Comparison of ENCODE assay signal across 9 cellular contexts in the genomic region with DNA sequence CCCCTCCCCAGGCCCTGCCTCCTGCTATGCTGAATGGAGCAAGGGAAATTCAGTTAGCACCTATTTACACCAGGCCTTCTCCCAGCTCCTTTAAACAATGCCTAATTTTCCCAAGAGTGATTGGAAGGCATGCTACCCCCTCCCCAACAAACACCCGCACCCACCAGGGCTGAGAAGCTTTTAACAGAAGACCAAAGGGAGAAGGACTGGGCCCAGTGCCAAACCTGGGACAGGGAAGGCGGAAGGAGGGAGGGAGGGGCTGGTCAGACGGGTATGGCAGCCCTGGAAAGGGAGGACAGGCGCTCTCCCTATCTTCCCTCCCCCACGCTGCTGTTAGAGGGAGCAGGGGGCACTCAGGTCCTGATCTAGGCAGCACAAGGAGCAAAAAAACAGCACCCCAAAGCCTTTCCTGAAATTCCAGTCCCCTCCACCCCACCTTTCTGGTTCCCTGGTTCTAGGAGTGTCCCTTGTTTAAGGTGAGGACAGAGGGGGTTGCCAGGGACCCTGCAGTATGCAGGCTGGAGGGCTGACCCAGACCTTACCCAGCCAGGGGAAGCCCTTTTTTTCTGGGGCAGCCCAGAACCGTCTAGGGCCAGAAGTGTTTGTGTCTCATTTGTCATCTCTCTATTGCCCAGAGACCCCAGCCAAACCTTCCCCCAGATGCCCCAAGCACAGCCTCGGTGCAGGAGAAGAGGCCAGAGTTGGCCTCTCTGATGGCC. TPM values are rescaled to one million over a fixed set of nuclear protein-coding genes. Genes with fewer than 3 reads are reported as not detected.
A peak's percentile ranks its signal among the peaks of the same experiment; 100 is the strongest.
DNase-seq lines count a peak whose midpoint lies in the region; ATAC-seq and TF ChIP-seq lines count a peak whose summit lies in the region.
"Had no signal": no experiment of that assay in that cellular context is flagged by ENCODE, and none has a peak within 500 bp of the region (broad histone marks: within the 10 kb centered on the region; RNA-seq: fewer than 3 reads in every experiment).

No MANE protein-coding gene starts in this region.

- no peak overlapping the region for H3K9ac ChIP-seq in muscle layer of colon (ENCODE audit: low read length)

- peaks cover 3% of the 10 kb centered on the region for H3K4me1 Mint-ChIP-seq in activated T-cell treated with anti-CD3 and anti-CD28 coated beads, Interleukin-2, amount 50 U/mL, for 4 hours (ENCODE audit: low read depth)
- H3K4me1 Mint-ChIP-seq in CD4-positive, alpha-beta memory T cell = peaks cover 0 to 5% (median 5%) of the 10 kb centered on the region in 4 donors

- CTCF ChIA-PET in CD4-positive, alpha-beta memory T cell (lab: Charles Lee; ENCODE audit: partially characterized antibody) = no interaction called here

- peak; percentile 79 for DNase-seq in DMS153 (lab: John Stamatoyannopoulos, UW)
- peak; percentile 84 for DNase-seq in NCI-H146 (lab: John Stamatoyannopoulos, UW)
- DNase-seq in breast epithelium (ENCODE audit: low spot score in 2 of 2) = peak; percentile 93 to 95
- DNase-seq in activated T-cell treated with anti-CD3 and anti-CD28 coated beads, Interleukin-2, amount 50 U/mL, for 4 hours = no peak
- DNase-seq in CD4-positive, alpha-beta memory T cell = no peak

- POLR2A ChIA-PET in CD4-positive, alpha-beta memory T cell (lab: Charles Lee; ENCODE audit: partially characterized antibody) = no interaction called here

- H3K36me3 ChIP-seq in breast epithelium (no peaks in the 10 kb centered on the region), muscle layer of colon (ENCODE audit: insufficient read depth, low read length) (no peaks in the 10 kb centered on the region)
- H3K36me3 ChIP-seq in CD4-positive, alpha-beta memory T cell (ENCODE audit: insufficient read depth, low read length) = no peaks in the 10 kb centered on the region

- H3K27ac ChIP-seq in breast epithelium = peak overlapping the region; percentile 92 to 96
- peak overlapping the region; percentile 9 for H3K27ac ChIP-seq in muscle layer of colon (ENCODE audit: low read depth, low read length)
- no peak overlapping the region for H3K27ac ChIP-seq in CD4-positive, alpha-beta memory T cell (ENCODE audit: low read depth, low read length)

- intact Hi-C loops in breast epithelium (cut with DNase I; ENCODE audit: low total_unique reads) = no loop called here
- intact Hi-C loops in CD4-positive, alpha-beta memory T cell (cut with micrococcal nuclease) = no loop called here

- no peak overlapping the region for H3K4me3 Mint-ChIP-seq in activated T-cell treated with anti-CD3 and anti-CD28 coated beads, Interleukin-2, amount 50 U/mL, for 4 hours
- no peak overlapping the region for H3K4me3 Mint-ChIP-seq in CD4-positive, alpha-beta memory T cell

- H3K36me3 Mint-ChIP-seq in activated T-cell treated with anti-CD3 and anti-CD28 coated beads, Interleukin-2, amount 50 U/mL, for 4 hours (ENCODE audit: insufficient read depth) = no peaks in the 10 kb centered on the region
- no peaks in the 10 kb centered on the region for H3K36me3 Mint-ChIP-seq in CD4-positive, alpha-beta memory T cell

- ATAC-seq in GM18858 (IDR thresholded peaks at IDR 0.05; ENCODE audit: unreplicated experiment) = no peak
- ATAC-seq in activated T-cell treated with anti-CD3 and anti-CD28 coated beads, Interleukin-2, amount 50 U/mL, for 4 hours = no peak
- no peak for ATAC-seq in HG03045 (IDR thresholded peaks at IDR 0.05; ENCODE audit: unreplicated experiment)

- H3K4me3 ChIP-seq in breast epithelium (peak overlapping the region in 2 of 3 donors; percentile 23 to 30), muscle layer of colon (ENCODE audit: low read depth in 1 of 2, low read length in 2 of 2) (no peak overlapping the region)
- H3K4me3 ChIP-seq in CD4-positive, alpha-beta memory T cell (ENCODE audit: low read length in 2 of 2) = no peak overlapping the region

- H3K27me3 Mint-ChIP-seq in activated T-cell treated with anti-CD3 and anti-CD28 coated beads, Interleukin-2, amount 50 U/mL, for 4 hours (ENCODE audit: low read depth) = peaks cover 2% of the 10 kb centered on the region
- peaks cover 3 to 5% of the 10 kb centered on the region in 2 donors for H3K27me3 Mint-ChIP-seq in CD4-positive, alpha-beta memory T cell

- peak overlapping the region in 1 of 7 donors; percentile 57 for H3K27ac Mint-ChIP-seq in CD4-positive, alpha-beta memory T cell

- TF ChIP-seq CTCF in breast epithelium (IDR thresholded peaks at IDR 0.05) = no peak

- no peaks in the 10 kb centered on the region for H3K9me3 Mint-ChIP-seq in activated T-cell treated with anti-CD3 and anti-CD28 coated beads, Interleukin-2, amount 50 U/mL, for 4 hours
- no peaks in the 10 kb centered on the region for H3K9me3 Mint-ChIP-seq in CD4-positive, alpha-beta memory T cell

- H3K4me1 ChIP-seq in breast epithelium (peaks cover 3 to 10% of the 10 kb centered on the region in 2 donors), muscle layer of colon (ENCODE audit: insufficient read depth, low read length) (peaks cover 4% of the 10 kb centered on the region)
- H3K4me1 ChIP-seq in CD4-positive, alpha-beta memory T cell (ENCODE audit: insufficient read depth, low read length) = peaks cover 5% of the 10 kb centered on the region

- H3K27me3 ChIP-seq in breast epithelium (no peaks in the 10 kb centered on the region), muscle layer of colon (ENCODE audit: control insufficient read depth in 1 of 2, insufficient read depth in 2 of 2, low read length in 2 of 2) (no peaks in the 10 kb centered on the region)
- no peaks in the 10 kb centered on the region for H3K27me3 ChIP-seq in CD4-positive, alpha-beta memory T cell (ENCODE audit: insufficient read depth, low read length)

- TF ChIP-seq POLR2A in breast epithelium (IDR thresholded peaks at IDR 0.05) = no peak

- no peaks in the 10 kb centered on the region for H3K9me3 ChIP-seq in breast epithelium
- no peaks in the 10 kb centered on the region for H3K9me3 ChIP-seq in muscle layer of colon (ENCODE audit: low read length)
- H3K9me3 ChIP-seq in CD4-positive, alpha-beta memory T cell (ENCODE audit: control insufficient read depth in 1 of 2, low read length in 2 of 2) = no peaks in the 10 kb centered on the region

RNA-seq across cellular contexts. Expression of a gene that starts 2.4 kb away (rescaled TPM):
- total RNA-seq in breast epithelium = 100 to 1,000 TPM in 2 of 3 donors, 1 to 10 TPM in 1; 4.6 to 430 (median 153) TPM
- total RNA-seq in activated T-cell treated with anti-CD3 and anti-CD28 coated beads, Interleukin-2, amount 50 U/mL, for 4 hours = 1 to 10 TPM; 4.2 to 6.0 (median 4.5) TPM
- under 1 TPM; 0.29 to 0.91 TPM for total RNA-seq in CD4-positive, alpha-beta memory T cell
- 1 to 10 TPM in 1 of 2 donors, under 1 TPM in 1; 0.36 to 1.1 TPM for polyA plus RNA-seq in CD4-positive, alpha-beta memory T cell

RNA-seq across cellular contexts. Expression of a gene that starts 41.7 kb away (rescaled TPM):
- total RNA-seq in breast epithelium = 100 to 1,000 TPM in 2 of 3 donors, 1 to 10 TPM in 1; 2.1 to 380 (median 213) TPM
- 10 to 100 TPM; 11.8 to 15.6 (median 15.0) TPM for total RNA-seq in activated T-cell treated with anti-CD3 and anti-CD28 coated beads, Interleukin-2, amount 50 U/mL, for 4 hours
- total RNA-seq in CD4-positive, alpha-beta memory T cell = 1 to 10 TPM; 7.4 TPM
- 1 to 10 TPM; 4.2 to 6.2 TPM for polyA plus RNA-seq in CD4-positive, alpha-beta memory T cell

RNA-seq across cellular contexts. Expression of a gene that starts 58.5 kb away (rescaled TPM):
- total RNA-seq in breast epithelium = 1 to 10 TPM in 1 of 3 donors, not detected in 2; 2.0 TPM
- total RNA-seq in activated T-cell treated with anti-CD3 and anti-CD28 coated beads, Interleukin-2, amount 50 U/mL, for 4 hours = not detected
- total RNA-seq in CD4-positive, alpha-beta memory T cell = not detected
- not detected for polyA plus RNA-seq in CD4-positive, alpha-beta memory T cell
- total RNA-seq: epithelial cell of proximal tubule had no signal

Comparison
In these comparisons a context has a peak if more than half of its experiments do, and no peak if none do; other contexts are left out.
1. DNase-seq: peak in DMS153 (single experiment), NCI-H146 (single experiment) and breast epithelium (2 of 2); none in activated T-cell treated with anti-CD3 and anti-CD28 coated beads, Interleukin-2, amount 50 U/mL, for 4 hours (single experiment) and CD4-positive, alpha-beta memory T cell (0 of 5).
2. H3K4me3 ChIP-seq: peak in breast epithelium (2 of 3); none in muscle layer of colon (0 of 2) and CD4-positive, alpha-beta memory T cell (0 of 2).